ENCODE assay signal across 18 cellular contexts in the genomic region with DNA sequence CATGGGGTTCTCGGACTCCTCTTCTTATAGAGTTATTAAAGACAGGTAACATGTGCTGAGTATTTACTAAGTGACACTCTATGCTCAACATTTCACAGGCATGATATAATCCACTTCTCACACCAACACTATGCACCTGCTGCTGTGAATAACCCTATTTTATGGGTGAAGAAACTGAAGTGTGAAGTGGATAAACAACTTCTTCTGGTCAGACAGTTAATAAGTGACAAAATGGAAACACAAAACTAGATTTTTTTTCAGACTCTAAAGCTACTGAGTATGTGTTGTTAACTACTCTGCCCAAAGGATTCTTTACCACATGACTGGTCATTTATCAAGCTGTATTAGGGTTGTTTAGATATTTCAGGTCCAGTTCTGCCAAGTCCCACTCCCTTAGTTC.
"Had no signal": no experiment of that assay in that cellular context is flagged by ENCODE, and none has a peak within 500 bp of the region (broad histone marks: within the 10 kb centered on the region; RNA-seq: fewer than 3 reads in every experiment).

No MANE protein-coding gene starts in this region.

- H3K27ac ChIP-seq: epithelial cell of prostate, esophagus squamous epithelium, right atrium auricular region, sigmoid colon, skin epidermis, testis, tibial nerve had no signal

- H3K27me3 ChIP-seq: esophagus squamous epithelium, right atrium auricular region, sigmoid colon, testis, tibial nerve had no signal

- H3K4me1 ChIP-seq: esophagus squamous epithelium, right atrium auricular region, testis, tibial nerve had no signal

- H3K4me3 ChIP-seq: esophagus squamous epithelium, right atrium auricular region, sigmoid colon, skin epidermis, testis, tibial nerve had no signal

- H3K36me3 ChIP-seq: esophagus squamous epithelium, right atrium auricular region, sigmoid colon, tibial nerve had no signal

- ATAC-seq: effector memory CD8-positive, alpha-beta T cell; left cardiac atrium; naive thymus-derived CD4-positive, alpha-beta T cell; stimulated activated naive B cell treated with anti-CD40 and anti-IgM and Interleukin-4, amounts not matched to agents 10 μg/mL and 1 μg/mL and 100 μg/mL, for 72 hours; stimulated activated naive CD8-positive, alpha-beta T cell treated with anti-CD3 and anti-CD28 coated beads, Interleukin-15, amount 100 ng/mL, for 72 hours had no signal

- DNase-seq: effector memory CD8-positive, alpha-beta T cell; esophagus squamous epithelium; foreskin fibroblast; head of caudate nucleus; hippocampal formation; left cardiac atrium; naive thymus-derived CD4-positive, alpha-beta T cell; nephron progenitor cell; sigmoid colon; stimulated activated CD4-positive, alpha-beta T cell treated with anti-CD3 and anti-CD28 coated beads, Interleukin-2, amount 100 ng/mL, for 24 hours; stimulated activated CD4-positive, alpha-beta T cell treated with anti-CD3 and anti-CD28 coated beads, Interleukin-4, amount 100 ng/mL, for 4 hours; stimulated activated naive B cell treated with anti-CD40 and anti-IgM and Interleukin-4, amounts not matched to agents 10 μg/mL and 1 μg/mL and 100 μg/mL, for 72 hours; stimulated activated naive CD8-positive, alpha-beta T cell treated with anti-CD3 and anti-CD28 coated beads, Interleukin-15, amount 100 ng/mL, for 72 hours; testis had no signal

- H3K9me3 ChIP-seq: testis had no signal
